In the genomic region with DNA sequence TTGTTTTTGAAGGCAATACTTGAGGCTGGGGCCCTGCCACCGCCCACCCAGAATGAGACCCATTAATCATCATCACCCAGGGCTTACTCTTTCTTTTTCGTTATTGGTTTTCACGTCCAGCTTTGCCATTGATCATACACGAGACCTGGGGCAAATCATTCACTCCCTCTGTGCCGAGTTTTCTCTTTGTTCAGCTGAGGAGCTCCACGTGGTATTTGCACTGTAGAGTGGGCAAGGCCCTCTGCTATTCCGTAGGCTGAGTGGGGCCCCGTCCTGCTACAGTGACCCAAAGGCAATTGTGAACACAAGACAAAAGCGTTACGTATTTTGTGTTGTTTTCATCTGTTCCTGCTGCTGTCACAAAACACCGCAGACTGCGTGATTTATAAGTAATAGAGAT, we compare ENCODE assay signal across 1 cellular context.
TF ChIP-seq lines count a peak whose summit lies in the region.

No MANE protein-coding gene starts in this region.

TF ChIP-seq in HepG2, 621 proteins besides CTCF, POLR2A, EP300 and RAD21:
- TF ChIP-seq, protein P1, sequence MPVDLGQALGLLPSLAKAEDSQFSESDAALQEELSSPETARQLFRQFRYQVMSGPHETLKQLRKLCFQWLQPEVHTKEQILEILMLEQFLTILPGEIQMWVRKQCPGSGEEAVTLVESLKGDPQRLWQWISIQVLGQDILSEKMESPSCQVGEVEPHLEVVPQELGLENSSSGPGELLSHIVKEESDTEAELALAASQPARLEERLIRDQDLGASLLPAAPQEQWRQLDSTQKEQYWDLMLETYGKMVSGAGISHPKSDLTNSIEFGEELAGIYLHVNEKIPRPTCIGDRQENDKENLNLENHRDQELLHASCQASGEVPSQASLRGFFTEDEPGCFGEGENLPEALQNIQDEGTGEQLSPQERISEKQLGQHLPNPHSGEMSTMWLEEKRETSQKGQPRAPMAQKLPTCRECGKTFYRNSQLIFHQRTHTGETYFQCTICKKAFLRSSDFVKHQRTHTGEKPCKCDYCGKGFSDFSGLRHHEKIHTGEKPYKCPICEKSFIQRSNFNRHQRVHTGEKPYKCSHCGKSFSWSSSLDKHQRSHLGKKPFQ (CRISPR knock-in tag; IDR thresholded peaks at IDR 0.05; ENCODE audit: insufficient replicate concordance) = no peak
- TF ChIP-seq ZBTB38 (CRISPR knock-in tag; IDR thresholded peaks at IDR 0.05) = no peak
- TF ChIP-seq, protein P2, sequence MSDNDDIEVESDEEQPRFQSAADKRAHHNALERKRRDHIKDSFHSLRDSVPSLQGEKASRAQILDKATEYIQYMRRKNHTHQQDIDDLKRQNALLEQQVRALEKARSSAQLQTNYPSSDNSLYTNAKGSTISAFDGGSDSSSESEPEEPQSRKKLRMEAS (IDR thresholded peaks at IDR 0.05) = peak; percentile 55; the same call in 1 of the 2 replicates
- no peak for TF ChIP-seq ZNF567 (CRISPR knock-in tag; IDR thresholded peaks at IDR 0.05; ENCODE audit: borderline replicate concordance)
- TF ChIP-seq, protein P3, sequence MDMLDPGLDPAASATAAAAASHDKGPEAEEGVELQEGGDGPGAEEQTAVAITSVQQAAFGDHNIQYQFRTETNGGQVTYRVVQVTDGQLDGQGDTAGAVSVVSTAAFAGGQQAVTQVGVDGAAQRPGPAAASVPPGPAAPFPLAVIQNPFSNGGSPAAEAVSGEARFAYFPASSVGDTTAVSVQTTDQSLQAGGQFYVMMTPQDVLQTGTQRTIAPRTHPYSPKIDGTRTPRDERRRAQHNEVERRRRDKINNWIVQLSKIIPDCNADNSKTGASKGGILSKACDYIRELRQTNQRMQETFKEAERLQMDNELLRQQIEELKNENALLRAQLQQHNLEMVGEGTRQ (IDR thresholded peaks at IDR 0.05; ENCODE audit: low read depth, low read length) = 0 out of 2 replicates have a peak, but pooled peaks have one; percentile 23
- TF ChIP-seq, protein P3 (CRISPR knock-in tag; IDR thresholded peaks at IDR 0.05; ENCODE audit: borderline replicate concordance) = no peak
- TF ChIP-seq, protein P4, sequence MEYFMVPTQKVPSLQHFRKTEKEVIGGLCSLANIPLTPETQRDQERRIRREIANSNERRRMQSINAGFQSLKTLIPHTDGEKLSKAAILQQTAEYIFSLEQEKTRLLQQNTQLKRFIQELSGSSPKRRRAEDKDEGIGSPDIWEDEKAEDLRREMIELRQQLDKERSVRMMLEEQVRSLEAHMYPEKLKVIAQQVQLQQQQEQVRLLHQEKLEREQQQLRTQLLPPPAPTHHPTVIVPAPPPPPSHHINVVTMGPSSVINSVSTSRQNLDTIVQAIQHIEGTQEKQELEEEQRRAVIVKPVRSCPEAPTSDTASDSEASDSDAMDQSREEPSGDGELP (IDR thresholded peaks at IDR 0.05; ENCODE audit: borderline replicate concordance, low read depth) = peak; percentile 51; the same call in 1 of the 2 replicates
- no peak for TF ChIP-seq MAFG (CRISPR knock-in tag; IDR thresholded peaks at IDR 0.05)
- no peak for TF ChIP-seq ELF4 (CRISPR knock-in tag; IDR thresholded peaks at IDR 0.05; ENCODE audit: borderline replicate concordance)
- 0 out of 2 replicates have a peak, but pooled peaks have one; percentile 38 for TF ChIP-seq ZMYM2 (CRISPR knock-in tag; IDR thresholded peaks at IDR 0.05)
- TF ChIP-seq, protein P5, sequence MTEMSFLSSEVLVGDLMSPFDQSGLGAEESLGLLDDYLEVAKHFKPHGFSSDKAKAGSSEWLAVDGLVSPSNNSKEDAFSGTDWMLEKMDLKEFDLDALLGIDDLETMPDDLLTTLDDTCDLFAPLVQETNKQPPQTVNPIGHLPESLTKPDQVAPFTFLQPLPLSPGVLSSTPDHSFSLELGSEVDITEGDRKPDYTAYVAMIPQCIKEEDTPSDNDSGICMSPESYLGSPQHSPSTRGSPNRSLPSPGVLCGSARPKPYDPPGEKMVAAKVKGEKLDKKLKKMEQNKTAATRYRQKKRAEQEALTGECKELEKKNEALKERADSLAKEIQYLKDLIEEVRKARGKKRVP (CRISPR knock-in tag; IDR thresholded peaks at IDR 0.05) = no peak
